26 cellular contexts compared by ENCODE assay signal in the genomic region with DNA sequence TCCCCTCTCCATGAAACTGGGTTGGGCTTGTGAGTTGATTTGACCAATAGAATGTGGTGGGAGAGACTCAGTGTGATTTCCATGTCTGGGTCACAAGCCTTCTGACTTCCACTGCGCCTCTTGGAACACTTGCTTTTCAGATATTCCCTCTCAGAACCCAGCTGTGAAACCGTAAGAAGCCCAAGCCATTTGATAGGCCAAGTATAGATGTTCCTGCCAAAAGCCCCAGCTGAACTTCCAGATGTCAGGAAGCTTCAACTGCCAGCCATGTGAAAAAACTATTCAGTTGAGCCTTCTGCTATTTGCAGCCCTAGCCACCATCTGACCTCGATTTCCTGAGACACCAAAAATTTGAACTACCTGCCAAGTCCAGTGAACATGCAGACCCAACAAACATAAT.
DNase-seq lines count a peak whose midpoint lies in the region; ATAC-seq and TF ChIP-seq lines count a peak whose summit lies in the region.
"Had no signal": no experiment of that assay in that cellular context is flagged by ENCODE, and none has a peak within 500 bp of the region (broad histone marks: within the 10 kb centered on the region; RNA-seq: fewer than 3 reads in every experiment).

No MANE protein-coding gene starts in this region.

- H3K4me3 Mint-ChIP-seq in type B pancreatic cell: no peak overlapping the region
- H3K4me3 Mint-ChIP-seq: neural crest cell had no signal

- 28 to 33% methylated on average over 3 of the region's 3 CpGs for WGBS in aorta, 2 donors

- TF ChIP-seq CTCF in KMS-11 (conservative IDR thresholded peaks at IDR 0.05; ENCODE audit: low read depth, low read length) (no peak), type B pancreatic cell (conservative IDR thresholded peaks at IDR 0.05) (no peak)

- peaks cover 28% of the 10 kb centered on the region for H3K4me1 ChIP-seq in KMS-11 (ENCODE audit: low read depth, poor library complexity, severe bottlenecking)
- no peaks in the 10 kb centered on the region for H3K4me1 ChIP-seq in aorta (ENCODE audit: control insufficient read depth in 1 of 2, insufficient read depth in 2 of 2, low read length in 2 of 2)
- H3K4me1 ChIP-seq: adrenal gland, breast epithelium, Caco-2, esophagus muscularis mucosa, stomach had no signal

- H3K4me1 Mint-ChIP-seq in type B pancreatic cell (ENCODE audit: unreplicated experiment): no peaks in the 10 kb centered on the region
- H3K4me1 Mint-ChIP-seq: neural crest cell had no signal

- no peaks in the 10 kb centered on the region for H3K79me2 ChIP-seq in KMS-11 (ENCODE audit: insufficient read depth, low read depth)

- no peaks in the 10 kb centered on the region for H3K9me3 ChIP-seq in aorta (ENCODE audit: control insufficient read depth, low read length)
- H3K9me3 ChIP-seq: adrenal gland, Caco-2, esophagus muscularis mucosa had no signal

- H3K9me3 Mint-ChIP-seq in type B pancreatic cell: no peaks in the 10 kb centered on the region

- H3K4me3 ChIP-seq in KMS-11 (IDR thresholded peaks at IDR 0.05; ENCODE audit: insufficient read depth, low read depth, low read length) (no peak overlapping the region), aorta (ENCODE audit: low read length in 2 of 2) (no peak overlapping the region)
- H3K4me3 ChIP-seq: adrenal gland, breast epithelium, esophagus muscularis mucosa, GM12878, lung, stomach had no signal

- H3K36me3 ChIP-seq in KMS-11 (ENCODE audit: insufficient read depth) (no peaks in the 10 kb centered on the region), aorta (ENCODE audit: control insufficient read depth in 1 of 2, insufficient read depth in 2 of 2, low read length in 1 of 2) (no peaks in the 10 kb centered on the region)
- H3K36me3 ChIP-seq: adrenal gland, breast epithelium, esophagus muscularis mucosa, stomach had no signal

- peak overlapping the region; percentile 59 for H3K4me2 ChIP-seq in KMS-11

- H3K27ac ChIP-seq in KMS-11: peak overlapping the region; percentile 58; the same call in 1 of the 2 replicates
- no peak overlapping the region for H3K27ac ChIP-seq in aorta (ENCODE audit: low read depth in 1 of 2, low read length in 2 of 2)
- H3K27ac ChIP-seq: adrenal gland, breast epithelium, esophagus muscularis mucosa, stomach had no signal

- no peaks in the 10 kb centered on the region for H4K20me1 ChIP-seq in KMS-11 (ENCODE audit: insufficient read depth)

- H3K27me3 ChIP-seq in KMS-11 (ENCODE audit: insufficient read depth, low read depth) (no peaks in the 10 kb centered on the region), aorta (ENCODE audit: control insufficient read depth in 1 of 2, insufficient read depth in 2 of 2, low read length in 1 of 2) (no peaks in the 10 kb centered on the region)
- H3K27me3 ChIP-seq: adrenal gland, breast epithelium, esophagus muscularis mucosa, stomach had no signal

- H3K27me3 Mint-ChIP-seq in type B pancreatic cell: no peaks in the 10 kb centered on the region

- ATAC-seq in GM21515 (IDR thresholded peaks at IDR 0.05; ENCODE audit: unreplicated experiment): no peak
- ATAC-seq in GM21825 (IDR thresholded peaks at IDR 0.05; ENCODE audit: unreplicated experiment): no peak
- ATAC-seq in aorta (ENCODE audit: low FRiP score): no peak
- ATAC-seq: GM12878 had no signal

- intact Hi-C loops in aorta (cut with DNase I): no loop called here

- H3K9ac ChIP-seq in KMS-11: no peak overlapping the region

- H2AFZ ChIP-seq in KMS-11 (ENCODE audit: low read depth): peak overlapping the region; percentile 50; the same call in 1 of the 2 replicates

- H3K36me3 Mint-ChIP-seq in type B pancreatic cell: no peaks in the 10 kb centered on the region

- DNase-seq in AG08395 (ENCODE audit: low spot score) (peak; percentile 10), RPMI8226 (peak; percentile 4), fibroblast of peridontal ligament (ENCODE audit: extremely low read depth) (peak; percentile 31), type B pancreatic cell (ENCODE audit: extremely low spot score, unreplicated experiment) (no peak), aorta (no peak)
- DNase-seq: activated naive CD4-positive, alpha-beta T cell treated with Interleukin-2 at 50 U/mL for 16 hours; activated T-cell treated with anti-CD3 and anti-CD28 coated beads, Interleukin-2, amount 50 U/mL, for 48 hours; adrenal gland; C1 segment of cervical spinal cord; Caco-2; H7; kidney; NCI-H1105; NCI-H2081; posterior cingulate gyrus; stimulated activated CD8-positive, alpha-beta memory T cell treated with anti-CD3 and anti-CD28 coated beads, Interleukin-4, amount 100 ng/mL, for 48 hours; stomach; T-helper 1 cell had no signal

- no peak overlapping the region for H3K27ac Mint-ChIP-seq in type B pancreatic cell

Comparison
In these comparisons a context has a peak if more than half of its experiments do, and no peak if none do; other contexts are left out.
1. DNase-seq: peak in AG08395 (single experiment), RPMI8226 (single experiment) and fibroblast of peridontal ligament (single experiment); none in type B pancreatic cell (single experiment) and aorta (0 of 2).